8 cellular contexts compared by ENCODE assay signal in the genomic region with DNA sequence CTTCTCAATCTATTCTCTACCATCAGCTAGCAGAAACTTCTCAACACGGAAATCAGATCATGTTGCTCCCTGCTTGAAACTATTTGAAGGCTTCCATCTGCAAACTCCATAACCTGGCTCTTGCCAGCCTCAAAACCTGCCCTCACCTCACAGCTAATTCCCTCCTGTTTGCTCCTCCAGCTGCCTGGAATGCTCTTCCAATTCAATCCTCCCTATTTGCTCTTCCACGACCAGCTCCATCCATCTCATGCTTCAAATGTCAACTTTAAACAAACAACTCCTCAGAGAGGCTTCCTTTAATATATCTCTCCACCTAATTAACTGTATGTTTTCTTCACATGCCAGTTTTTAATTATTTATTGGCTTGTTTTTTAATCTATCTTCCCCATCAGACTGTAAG. TPM values are rescaled to one million over a fixed set of nuclear protein-coding genes. Genes with fewer than 3 reads are reported as not detected.
DNase-seq lines count a peak whose midpoint lies in the region; ATAC-seq and TF ChIP-seq lines count a peak whose summit lies in the region.

No MANE protein-coding gene starts in this region.

- peak overlapping the region; percentile 100 for H3K27ac Mint-ChIP-seq in T-helper 1 cell treated with Interleukin-12 subunit alpha and Interleukin-12 subunit beta and Interleukin-4 antibody, amounts not matched to agents 30 μg/mL and 1 μg/mL, for 36 hours
- H3K27ac Mint-ChIP-seq in WTC11 = peak overlapping the region; percentile 100
- no peak overlapping the region for H3K27ac Mint-ChIP-seq in stimulated activated naive B cell treated with anti-CD40 and anti-IgM and Interleukin-4, amounts not matched to agents 10 μg/mL and 1 μg/mL and 100 μg/mL, for 72 hours

- POLR2A ChIA-PET in WTC11 (lab: Charles Lee) = no interaction called here

- H3K4me3 ChIP-seq in hepatocyte = peak overlapping the region; percentile 36

- peaks cover 19% of the 10 kb centered on the region for H3K36me3 Mint-ChIP-seq in T-helper 1 cell treated with Interleukin-12 subunit alpha and Interleukin-12 subunit beta and Interleukin-4 antibody, amounts not matched to agents 30 μg/mL and 1 μg/mL, for 36 hours (ENCODE audit: low read depth)
- H3K36me3 Mint-ChIP-seq in WTC11 = no peaks in the 10 kb centered on the region
- H3K36me3 Mint-ChIP-seq in stimulated activated naive B cell treated with anti-CD40 and anti-IgM and Interleukin-4, amounts not matched to agents 10 μg/mL and 1 μg/mL and 100 μg/mL, for 72 hours = peaks cover 14 to 21% of the 10 kb centered on the region in 2 donors

- no peak for TF ChIP-seq CTCF in WTC11 (IDR thresholded peaks at IDR 0.05)
- TF ChIP-seq CTCF in hepatocyte (IDR thresholded peaks at IDR 0.05; ENCODE audit: poor library complexity) = no peak

- no peaks in the 10 kb centered on the region for H3K27me3 Mint-ChIP-seq in T-helper 1 cell treated with Interleukin-12 subunit alpha and Interleukin-12 subunit beta and Interleukin-4 antibody, amounts not matched to agents 30 μg/mL and 1 μg/mL, for 36 hours (ENCODE audit: low read depth)
- no peaks in the 10 kb centered on the region for H3K27me3 Mint-ChIP-seq in WTC11 (ENCODE audit: low read depth)
- H3K27me3 Mint-ChIP-seq in stimulated activated naive B cell treated with anti-CD40 and anti-IgM and Interleukin-4, amounts not matched to agents 10 μg/mL and 1 μg/mL and 100 μg/mL, for 72 hours = peaks cover 0 to 5% of the 10 kb centered on the region in 2 donors

- peaks cover 50% of the 10 kb centered on the region for H3K4me1 Mint-ChIP-seq in T-helper 1 cell treated with Interleukin-12 subunit alpha and Interleukin-12 subunit beta and Interleukin-4 antibody, amounts not matched to agents 30 μg/mL and 1 μg/mL, for 36 hours (ENCODE audit: low read depth)
- H3K4me1 Mint-ChIP-seq in WTC11 = peaks cover 31% of the 10 kb centered on the region
- peaks cover 24 to 46% of the 10 kb centered on the region in 2 donors for H3K4me1 Mint-ChIP-seq in stimulated activated naive B cell treated with anti-CD40 and anti-IgM and Interleukin-4, amounts not matched to agents 10 μg/mL and 1 μg/mL and 100 μg/mL, for 72 hours

- ATAC-seq in WTC11 (no peak), HG03175 (IDR thresholded peaks at IDR 0.05; ENCODE audit: unreplicated experiment) (no peak), GM19397 (IDR thresholded peaks at IDR 0.05; ENCODE audit: unreplicated experiment) (no peak)
- ATAC-seq in stimulated activated naive B cell treated with anti-CD40 and anti-IgM and Interleukin-4, amounts not matched to agents 10 μg/mL and 1 μg/mL and 100 μg/mL, for 72 hours (replicated peaks) = no peak

- CTCF ChIA-PET in WTC11 (lab: Charles Lee) = no interaction called here

- H3K27me3 ChIP-seq in hepatocyte = no peaks in the 10 kb centered on the region

- H2AFZ ChIP-seq in hepatocyte = no peak overlapping the region

- H3K36me3 ChIP-seq in hepatocyte (replicated peaks; ENCODE audit: insufficient read depth, low read depth) = no peaks in the 10 kb centered on the region

- peak overlapping the region; percentile 98 for H3K27ac ChIP-seq in hepatocyte

- H3K9me3 ChIP-seq in hepatocyte (ENCODE audit: low read depth) = no peaks in the 10 kb centered on the region

- peak overlapping the region; percentile 87 for H3K4me2 ChIP-seq in hepatocyte

- peaks cover 7% of the 10 kb centered on the region for H4K20me1 ChIP-seq in hepatocyte (ENCODE audit: insufficient read depth, poor library complexity, severe bottlenecking)

- H3K79me2 ChIP-seq in hepatocyte = peaks cover 61% of the 10 kb centered on the region

- H3K9me3 Mint-ChIP-seq in T-helper 1 cell treated with Interleukin-12 subunit alpha and Interleukin-12 subunit beta and Interleukin-4 antibody, amounts not matched to agents 30 μg/mL and 1 μg/mL, for 36 hours = no peaks in the 10 kb centered on the region
- no peaks in the 10 kb centered on the region for H3K9me3 Mint-ChIP-seq in WTC11
- no peaks in the 10 kb centered on the region for H3K9me3 Mint-ChIP-seq in stimulated activated naive B cell treated with anti-CD40 and anti-IgM and Interleukin-4, amounts not matched to agents 10 μg/mL and 1 μg/mL and 100 μg/mL, for 72 hours

- no peaks in the 10 kb centered on the region for H3K9me2 ChIP-seq in hepatocyte (replicated peaks; ENCODE audit: insufficient read depth)

- peak overlapping the region; percentile 94 for H3K4me3 Mint-ChIP-seq in T-helper 1 cell treated with Interleukin-12 subunit alpha and Interleukin-12 subunit beta and Interleukin-4 antibody, amounts not matched to agents 30 μg/mL and 1 μg/mL, for 36 hours
- H3K4me3 Mint-ChIP-seq in WTC11 = peak overlapping the region; percentile 82
- peak overlapping the region; percentile 90 to 92 for H3K4me3 Mint-ChIP-seq in stimulated activated naive B cell treated with anti-CD40 and anti-IgM and Interleukin-4, amounts not matched to agents 10 μg/mL and 1 μg/mL and 100 μg/mL, for 72 hours

- peaks cover 12% of the 10 kb centered on the region for H3K4me1 ChIP-seq in hepatocyte (ENCODE audit: insufficient read depth)

- WGBS in hepatocyte (ENCODE audit: low lambda C conversion rate, missing lambda C conversion rate) = 9% methylated on average over 2 of the region's 2 CpGs

- DNase-seq in T-helper 1 cell = no peak
- no peak for DNase-seq in WTC11 (ENCODE audit: low spot score)
- no peak for DNase-seq in hepatocyte (ENCODE audit: low spot score)
- no peak for DNase-seq in stimulated activated naive B cell treated with anti-CD40 and anti-IgM and Interleukin-4, amounts not matched to agents 10 μg/mL and 1 μg/mL and 100 μg/mL, for 72 hours
- DNase-seq in NCI-H1105 (lab: John Stamatoyannopoulos, UW) = no peak

TF ChIP-seq in WTC11, 78 proteins besides CTCF, POLR2A, EP300 and RAD21:
- TF ChIP-seq ZNF317 (CRISPR knock-in tag; IDR thresholded peaks at IDR 0.05; ENCODE audit: borderline replicate concordance, low read depth) (no peak), RELA (CRISPR knock-in tag; IDR thresholded peaks at IDR 0.05; ENCODE audit: borderline replicate concordance) (no peak), ZNF232 (CRISPR knock-in tag; IDR thresholded peaks at IDR 0.05) (no peak), ATF1 (CRISPR knock-in tag; IDR thresholded peaks at IDR 0.05) (no peak)
- TF ChIP-seq, protein P1, sequence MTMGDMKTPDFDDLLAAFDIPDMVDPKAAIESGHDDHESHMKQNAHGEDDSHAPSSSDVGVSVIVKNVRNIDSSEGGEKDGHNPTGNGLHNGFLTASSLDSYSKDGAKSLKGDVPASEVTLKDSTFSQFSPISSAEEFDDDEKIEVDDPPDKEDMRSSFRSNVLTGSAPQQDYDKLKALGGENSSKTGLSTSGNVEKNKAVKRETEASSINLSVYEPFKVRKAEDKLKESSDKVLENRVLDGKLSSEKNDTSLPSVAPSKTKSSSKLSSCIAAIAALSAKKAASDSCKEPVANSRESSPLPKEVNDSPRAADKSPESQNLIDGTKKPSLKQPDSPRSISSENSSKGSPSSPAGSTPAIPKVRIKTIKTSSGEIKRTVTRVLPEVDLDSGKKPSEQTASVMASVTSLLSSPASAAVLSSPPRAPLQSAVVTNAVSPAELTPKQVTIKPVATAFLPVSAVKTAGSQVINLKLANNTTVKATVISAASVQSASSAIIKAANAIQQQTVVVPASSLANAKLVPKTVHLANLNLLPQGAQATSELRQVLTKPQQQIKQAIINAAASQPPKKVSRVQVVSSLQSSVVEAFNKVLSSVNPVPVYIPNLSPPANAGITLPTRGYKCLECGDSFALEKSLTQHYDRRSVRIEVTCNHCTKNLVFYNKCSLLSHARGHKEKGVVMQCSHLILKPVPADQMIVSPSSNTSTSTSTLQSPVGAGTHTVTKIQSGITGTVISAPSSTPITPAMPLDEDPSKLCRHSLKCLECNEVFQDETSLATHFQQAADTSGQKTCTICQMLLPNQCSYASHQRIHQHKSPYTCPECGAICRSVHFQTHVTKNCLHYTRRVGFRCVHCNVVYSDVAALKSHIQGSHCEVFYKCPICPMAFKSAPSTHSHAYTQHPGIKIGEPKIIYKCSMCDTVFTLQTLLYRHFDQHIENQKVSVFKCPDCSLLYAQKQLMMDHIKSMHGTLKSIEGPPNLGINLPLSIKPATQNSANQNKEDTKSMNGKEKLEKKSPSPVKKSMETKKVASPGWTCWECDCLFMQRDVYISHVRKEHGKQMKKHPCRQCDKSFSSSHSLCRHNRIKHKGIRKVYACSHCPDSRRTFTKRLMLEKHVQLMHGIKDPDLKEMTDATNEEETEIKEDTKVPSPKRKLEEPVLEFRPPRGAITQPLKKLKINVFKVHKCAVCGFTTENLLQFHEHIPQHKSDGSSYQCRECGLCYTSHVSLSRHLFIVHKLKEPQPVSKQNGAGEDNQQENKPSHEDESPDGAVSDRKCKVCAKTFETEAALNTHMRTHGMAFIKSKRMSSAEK (CRISPR knock-in tag; IDR thresholded peaks at IDR 0.05; ENCODE audit: borderline replicate concordance) = no peak
TF ChIP-seq in WTC11: peak in this region for 0.

RNA-seq across cellular contexts. Expression of a gene that starts 1.5 kb away (rescaled TPM):
- total RNA-seq in WTC11 (2021) = 48.8 to 56.1 TPM (median 50.5 TPM) in 3 replicates
- total RNA-seq in hepatocyte = 24.7 and 33.9 TPM in 2 replicates
- polyA plus RNA-seq in hepatocyte = 22.8 and 26.7 TPM in 2 replicates

RNA-seq across cellular contexts. Expression of a gene that starts 10.6 kb away (rescaled TPM):
- total RNA-seq in WTC11 (2021) = 15.2 to 21.6 TPM (median 17.3 TPM) in 3 replicates
- 14.8 and 15.3 TPM in 2 replicates for total RNA-seq in hepatocyte
- polyA plus RNA-seq in hepatocyte = 9.6 and 12.6 TPM in 2 replicates

RNA-seq across cellular contexts. Expression of a gene that starts 53.0 kb away (rescaled TPM):
- 33.2 to 45.4 TPM (median 36.1 TPM) in 3 replicates for total RNA-seq in WTC11 (2021)
- total RNA-seq in hepatocyte = 29.1 and 39.8 TPM in 2 replicates
- 15.1 and 21.2 TPM in 2 replicates for polyA plus RNA-seq in hepatocyte

RNA-seq across cellular contexts. Expression of a gene that starts 59.9 kb away (rescaled TPM):
- total RNA-seq in WTC11 (2021) = not detected in 3 replicates
- 44.6 and 44.8 TPM in 2 replicates for total RNA-seq in hepatocyte
- polyA plus RNA-seq in hepatocyte = 8.6 and 9.6 TPM in 2 replicates
